9 cellular contexts compared by ENCODE assay signal in the genomic region with DNA sequence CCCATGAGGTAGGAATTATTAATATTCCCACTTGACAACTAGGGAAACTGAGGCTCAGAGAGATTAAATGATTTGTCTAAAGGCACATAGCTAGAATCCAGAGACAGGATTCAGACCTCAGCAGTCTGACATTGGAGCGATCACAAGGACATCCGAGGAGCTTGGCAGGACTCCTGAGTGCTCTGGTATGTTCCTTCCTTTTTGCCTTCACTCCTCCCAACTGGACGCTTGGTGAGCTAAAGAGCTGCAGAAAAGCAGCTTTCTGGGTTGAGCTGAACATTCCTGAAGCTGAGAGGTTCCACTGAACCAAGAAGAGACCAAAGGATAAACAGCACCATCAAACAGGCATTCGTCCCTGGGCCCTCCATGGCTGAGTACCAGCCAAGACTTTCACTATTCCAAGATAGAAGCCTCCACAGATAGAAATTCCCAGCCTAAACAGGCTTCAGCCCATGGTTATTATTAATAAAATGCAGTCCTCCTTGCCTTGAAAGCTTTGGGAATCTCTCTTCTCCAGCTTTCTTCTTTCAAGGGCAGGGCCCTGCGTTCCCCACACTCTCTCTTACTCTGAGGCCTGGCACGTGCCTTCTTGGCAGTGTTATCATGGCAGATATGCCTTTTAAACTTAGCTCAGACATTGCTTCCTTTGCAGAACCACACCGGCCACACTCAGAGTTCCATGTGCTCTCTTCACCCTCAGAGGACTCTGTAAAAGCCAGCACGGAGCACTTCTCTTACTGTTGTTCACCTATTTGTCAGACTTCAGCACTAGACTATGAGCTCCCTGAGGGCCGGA.
DNase-seq lines count a peak whose midpoint lies in the region; ATAC-seq and TF ChIP-seq lines count a peak whose summit lies in the region.
"Had no signal": no experiment of that assay in that cellular context is flagged by ENCODE, and none has a peak within 500 bp of the region (broad histone marks: within the 10 kb centered on the region; RNA-seq: fewer than 3 reads in every experiment).

No MANE protein-coding gene starts in this region.

- peak overlapping the region; percentile 24 to 87 (median 66) for H3K27ac ChIP-seq in tibial nerve

- no peak overlapping the region for H3K4me3 ChIP-seq in fibroblast of mammary gland (ENCODE audit: control insufficient read depth, low read depth, low read length)
- H3K4me3 ChIP-seq in tibial nerve, result no peak overlapping the region

- no peak for TF ChIP-seq EP300 in tibial nerve (IDR thresholded peaks at IDR 0.05)

- peaks cover 8% of the 10 kb centered on the region for H3K9me3 Mint-ChIP-seq in activated T-helper 2 cell treated with anti-CD3 and anti-CD28 coated beads, Interferon-gamma antibody, Interleukin-2, Interleukin-4, amounts not matched to agents 10 μg/mL and 5 μg/mL and 100 μg/mL, durations not matched to agents 14 hours and 24 hours and 36 hours
- H3K9me3 Mint-ChIP-seq in activated T-cell treated with anti-CD3 and anti-CD28 coated beads, Interleukin-2, amount 50 U/mL, for 24 hours, result peaks cover 9% of the 10 kb centered on the region

- no peaks in the 10 kb centered on the region for H3K36me3 ChIP-seq in tibial nerve

- no peak for DNase-seq in activated T-helper 2 cell treated with anti-CD3 and anti-CD28 coated beads, Interferon-gamma antibody, Interleukin-2, Interleukin-4, amounts not matched to agents 10 μg/mL and 5 μg/mL and 100 μg/mL, durations not matched to agents 14 hours and 24 hours and 36 hours (ENCODE audit: low spot score)
- peak; percentile 68 for DNase-seq in fibroblast of mammary gland (ENCODE audit: low read depth)
- DNase-seq in mucosa of gallbladder (ENCODE audit: low spot score), result peak; percentile 27
- peak; percentile 22 to 42 for DNase-seq in tibial nerve (ENCODE audit: low spot score in 2 of 2)
- DNase-seq in activated T-cell treated with anti-CD3 and anti-CD28 coated beads, Interleukin-2, amount 50 U/mL, for 24 hours, result no peak
- no peak for DNase-seq in Ammon's horn (ENCODE audit: low spot score)
- DNase-seq: NCI-H2081 treated with DMSO at 0.1 percent for 48 hours had no signal

- H3K4me1 Mint-ChIP-seq in activated T-helper 2 cell treated with anti-CD3 and anti-CD28 coated beads, Interferon-gamma antibody, Interleukin-2, Interleukin-4, amounts not matched to agents 10 μg/mL and 5 μg/mL and 100 μg/mL, durations not matched to agents 14 hours and 24 hours and 36 hours (ENCODE audit: low read depth), result peaks cover 13% of the 10 kb centered on the region
- H3K4me1 Mint-ChIP-seq in activated T-cell treated with anti-CD3 and anti-CD28 coated beads, Interleukin-2, amount 50 U/mL, for 24 hours (ENCODE audit: low read depth), result peaks cover 27% of the 10 kb centered on the region

- peaks cover 0 to 8% (median 0%) of the 10 kb centered on the region in 4 donors for H3K9me3 ChIP-seq in tibial nerve

- peaks cover 3% of the 10 kb centered on the region for H3K36me3 Mint-ChIP-seq in activated T-helper 2 cell treated with anti-CD3 and anti-CD28 coated beads, Interferon-gamma antibody, Interleukin-2, Interleukin-4, amounts not matched to agents 10 μg/mL and 5 μg/mL and 100 μg/mL, durations not matched to agents 14 hours and 24 hours and 36 hours (ENCODE audit: low read depth)
- peaks cover 2% of the 10 kb centered on the region for H3K36me3 Mint-ChIP-seq in activated T-cell treated with anti-CD3 and anti-CD28 coated beads, Interleukin-2, amount 50 U/mL, for 24 hours (ENCODE audit: low read depth)

- H3K27me3 ChIP-seq in tibial nerve, result no peaks in the 10 kb centered on the region

- ATAC-seq in HG03159 (IDR thresholded peaks at IDR 0.05; ENCODE audit: unreplicated experiment), result no peak

- no peak for TF ChIP-seq POLR2A in tibial nerve (IDR thresholded peaks at IDR 0.05)

- peaks cover 0 to 28% (median 16%) of the 10 kb centered on the region in 4 donors for H3K4me1 ChIP-seq in tibial nerve

- peaks cover 3% of the 10 kb centered on the region for H3K27me3 Mint-ChIP-seq in activated T-helper 2 cell treated with anti-CD3 and anti-CD28 coated beads, Interferon-gamma antibody, Interleukin-2, Interleukin-4, amounts not matched to agents 10 μg/mL and 5 μg/mL and 100 μg/mL, durations not matched to agents 14 hours and 24 hours and 36 hours (ENCODE audit: low read depth)
- no peaks in the 10 kb centered on the region for H3K27me3 Mint-ChIP-seq in activated T-cell treated with anti-CD3 and anti-CD28 coated beads, Interleukin-2, amount 50 U/mL, for 24 hours

- peak overlapping the region; percentile 57 for H3K27ac Mint-ChIP-seq in activated T-helper 2 cell treated with anti-CD3 and anti-CD28 coated beads, Interferon-gamma antibody, Interleukin-2, Interleukin-4, amounts not matched to agents 10 μg/mL and 5 μg/mL and 100 μg/mL, durations not matched to agents 14 hours and 24 hours and 36 hours
- no peak overlapping the region for H3K27ac Mint-ChIP-seq in activated T-cell treated with anti-CD3 and anti-CD28 coated beads, Interleukin-2, amount 50 U/mL, for 24 hours
- H3K27ac Mint-ChIP-seq: T-helper 2 cell treated with Interferon-gamma antibody and Interleukin-4, amounts not matched to agents 5 μg/mL and 100 μg/mL, for 36 hours had no signal

- TF ChIP-seq CTCF in fibroblast of mammary gland (conservative IDR thresholded peaks at IDR 0.05; ENCODE audit: control insufficient read depth, insufficient read depth, low read depth, low read length), result peak; percentile 27
- TF ChIP-seq CTCF in tibial nerve (IDR thresholded peaks at IDR 0.05), result peak in 1 of 5 experiments; percentile 9

- WGBS in tibial nerve, 2 donors, result 69 to 74% methylated on average over 9 of the region's 9 CpGs

- no peak overlapping the region for H3K4me3 Mint-ChIP-seq in activated T-helper 2 cell treated with anti-CD3 and anti-CD28 coated beads, Interferon-gamma antibody, Interleukin-2, Interleukin-4, amounts not matched to agents 10 μg/mL and 5 μg/mL and 100 μg/mL, durations not matched to agents 14 hours and 24 hours and 36 hours (ENCODE audit: low read depth)
- no peak overlapping the region for H3K4me3 Mint-ChIP-seq in activated T-cell treated with anti-CD3 and anti-CD28 coated beads, Interleukin-2, amount 50 U/mL, for 24 hours
- H3K4me3 Mint-ChIP-seq: T-helper 2 cell treated with Interferon-gamma antibody and Interleukin-4, amounts not matched to agents 5 μg/mL and 100 μg/mL, for 36 hours had no signal

- intact Hi-C loops in activated T-helper 2 cell treated with anti-CD3 and anti-CD28 coated beads, Interferon-gamma antibody, Interleukin-2, Interleukin-4, amounts not matched to agents 10 μg/mL and 5 μg/mL and 100 μg/mL, durations not matched to agents 14 hours and 24 hours and 36 hours (cut with micrococcal nuclease), result loop anchor here (1.0 kb wide), 1 partner anchor 19 kb away; no protein-coding TSS in a partner anchor

Comparison
In these comparisons a context has a peak if more than half of its experiments do, and no peak if none do; other contexts are left out.
1. DNase-seq: peak in fibroblast of mammary gland (single experiment), mucosa of gallbladder (single experiment) and tibial nerve (2 of 2); none in activated T-helper 2 cell treated with anti-CD3 and anti-CD28 coated beads, Interferon-gamma antibody, Interleukin-2, Interleukin-4, amounts not matched to agents 10 μg/mL and 5 μg/mL and 100 μg/mL, durations not matched to agents 14 hours and 24 hours and 36 hours (single experiment), activated T-cell treated with anti-CD3 and anti-CD28 coated beads, Interleukin-2, amount 50 U/mL, for 24 hours (single experiment) and Ammon's horn (single experiment).